ENCODE assay signal across 20 cellular contexts in genomic region chr12:88206636-88207035, GRCh38.
DNase-seq lines count a peak whose midpoint lies in the region; ATAC-seq and TF ChIP-seq lines count a peak whose summit lies in the region.
"Had no signal": no experiment of that assay in that cellular context is flagged by ENCODE, and none has a peak within 500 bp of the region (broad histone marks: within the 10 kb centered on the region; RNA-seq: fewer than 3 reads in every experiment).

No MANE protein-coding gene starts in this region.

- no peak overlapping the region for H3K4me3 Mint-ChIP-seq in mesothelial cell of epicardium
- H3K4me3 Mint-ChIP-seq: activated naive CD8-positive, alpha-beta T cell treated with anti-CD3 and anti-CD28 coated beads, Interleukin-2, amount 10 ng/mL, durations not matched to agents 7 days and 5 days; neural progenitor cell had no signal

- no peak overlapping the region for H3K27ac Mint-ChIP-seq in mesothelial cell of epicardium
- H3K27ac Mint-ChIP-seq: activated naive CD8-positive, alpha-beta T cell treated with anti-CD3 and anti-CD28 coated beads, Interleukin-2, amount 10 ng/mL, durations not matched to agents 7 days and 5 days; neural progenitor cell had no signal

- no peaks in the 10 kb centered on the region for H3K4me1 Mint-ChIP-seq in mesothelial cell of epicardium
- H3K4me1 Mint-ChIP-seq: activated naive CD8-positive, alpha-beta T cell treated with anti-CD3 and anti-CD28 coated beads, Interleukin-2, amount 10 ng/mL, durations not matched to agents 7 days and 5 days; neural progenitor cell had no signal

- H3K36me3 Mint-ChIP-seq in mesothelial cell of epicardium: peaks cover 14% of the 10 kb centered on the region
- H3K36me3 Mint-ChIP-seq: activated naive CD8-positive, alpha-beta T cell treated with anti-CD3 and anti-CD28 coated beads, Interleukin-2, amount 10 ng/mL, durations not matched to agents 7 days and 5 days; neural progenitor cell had no signal

- no peaks in the 10 kb centered on the region for H3K27me3 Mint-ChIP-seq in mesothelial cell of epicardium (ENCODE audit: low read depth)

- TF ChIP-seq CTCF in fibroblast of the aortic adventitia (IDR thresholded peaks at IDR 0.05; ENCODE audit: insufficient read depth, low read length) (no peak), mesothelial cell of epicardium (IDR thresholded peaks at IDR 0.05; ENCODE audit: unreplicated experiment) (no peak)

- DNase-seq in SIG-M5 treated with dmso at 0.1 percent for 504 hours (lab: John Stamatoyannopoulos, UW; ENCODE audit: unreplicated experiment): peak; percentile 11
- no peak for DNase-seq in SIG-M5 (lab: John Stamatoyannopoulos, UW)
- peak; percentile 58 to 78 for DNase-seq in NOMO-1 (lab: John Stamatoyannopoulos, UW; ENCODE audit: unreplicated experiment in 2 of 2)
- peak; percentile 72 for DNase-seq in fibroblast of the aortic adventitia (ENCODE audit: low read depth)
- DNase-seq in activated gamma-delta T cell (lab: John Stamatoyannopoulos, UW): no peak
- DNase-seq in mesothelial cell of epicardium (ENCODE audit: low spot score in 2 of 2, unreplicated experiment in 2 of 2): no peak
- DNase-seq: activated CD4-positive, alpha-beta T cell treated with anti-CD3 and anti-CD28 coated beads, Interleukin-2, amount 50 U/mL, for 1 hour; activated naive CD8-positive, alpha-beta T cell treated with anti-CD3 and anti-CD28 coated beads, Interleukin-2, amount 10 ng/mL, durations not matched to agents 7 days and 5 days; activated T-cell treated with anti-CD3 and anti-CD28 coated beads, Interleukin-2, amount 50 U/mL, for 1 hour; effector CD4-positive, alpha-beta T cell; NCI-H1417 treated with DMSO at 0.1 percent for 48 hours; NK-92 treated with Interleukin-12 subunit alpha and Interleukin-12 subunit beta, amount 100 ng/mL, for 24 hours; stimulated activated CD4-positive, alpha-beta T cell treated with anti-CD3 and anti-CD28 coated beads, Interleukin-2, amount 100 ng/mL, for 48 hours; T1000 had no signal

- ATAC-seq in GM21447 (IDR thresholded peaks at IDR 0.05; ENCODE audit: unreplicated experiment): no peak
- no peak for ATAC-seq in GM18858 (IDR thresholded peaks at IDR 0.05; ENCODE audit: unreplicated experiment)
- ATAC-seq: gastroesophageal sphincter had no signal

- H3K9me3 Mint-ChIP-seq in mesothelial cell of epicardium: peaks cover 59% of the 10 kb centered on the region

- no peak overlapping the region for H3K4me3 ChIP-seq in fibroblast of the aortic adventitia (ENCODE audit: low read depth, low read length)
- H3K4me3 ChIP-seq: cardiac muscle cell, gastroesophageal sphincter, neural progenitor cell, SJSA1 had no signal

Comparison
In these comparisons a context has a peak if more than half of its experiments do, and no peak if none do; other contexts are left out.
1. DNase-seq: peak in SIG-M5 treated with dmso at 0.1 percent for 504 hours (single experiment), NOMO-1 (2 of 2) and fibroblast of the aortic adventitia (single experiment); none in SIG-M5 (single experiment), activated gamma-delta T cell (single experiment) and mesothelial cell of epicardium (0 of 2).